32 cellular contexts compared by ENCODE assay signal in the genomic region with DNA sequence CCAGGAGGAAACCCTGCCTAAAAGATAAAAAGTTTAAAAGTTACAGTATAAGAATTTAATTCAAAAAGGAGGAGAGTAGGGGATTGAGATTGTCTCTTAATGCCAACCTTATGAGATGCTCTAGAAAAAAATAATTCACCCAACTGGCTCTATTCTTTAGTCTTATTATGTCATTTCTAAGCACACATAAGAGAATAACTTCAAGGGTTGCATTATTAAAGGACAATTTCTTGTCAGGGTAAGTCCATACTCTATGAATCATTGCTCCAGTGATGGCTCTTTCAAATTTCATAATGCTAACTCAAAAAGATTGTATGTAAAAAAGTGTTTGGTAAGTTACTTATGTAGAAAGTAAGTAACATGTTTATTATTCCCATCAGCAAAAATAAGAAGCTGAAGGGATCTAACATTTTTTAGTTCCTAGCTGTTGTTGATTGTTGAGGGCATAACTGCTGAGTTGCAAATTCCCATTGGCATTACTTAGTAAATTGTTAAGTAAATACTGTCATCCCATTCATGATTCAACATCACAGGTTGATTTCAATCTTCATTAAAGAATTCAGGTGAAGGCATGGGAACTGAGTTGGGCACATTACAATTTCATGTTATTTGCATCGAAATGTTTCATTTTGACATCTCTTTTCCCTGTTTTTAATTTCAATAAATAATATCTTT. TPM values are rescaled to one million over a fixed set of nuclear protein-coding genes. Genes with fewer than 3 reads are reported as not detected.
"Had no signal": no experiment of that assay in that cellular context is flagged by ENCODE, and none has a peak within 500 bp of the region (broad histone marks: within the 10 kb centered on the region; RNA-seq: fewer than 3 reads in every experiment).

No MANE protein-coding gene starts in this region.

- H3K9me3 ChIP-seq: adrenal gland, heart left ventricle, ovary, tibial nerve, uterus had no signal

- ATAC-seq: activated CD4-positive, CD25-positive, alpha-beta regulatory T cell treated with anti-CD3 and anti-CD28 coated beads, Interleukin-2, amount 50 U/mL, for 24 hours; heart left ventricle; left colon; T-helper 17 cell had no signal

- H3K4me1 ChIP-seq: adrenal gland, uterus had no signal

- H3K36me3 Mint-ChIP-seq: activated naive CD8-positive, alpha-beta T cell treated with anti-CD3 and anti-CD28 coated beads for 36 hours; brain; immature natural killer cell; mesothelial cell of epicardium; naive B cell had no signal

- H3K27me3 ChIP-seq: adrenal gland, heart left ventricle, ovary, tibial nerve, uterus had no signal

- H3K27ac Mint-ChIP-seq: activated naive CD4-positive, alpha-beta T cell treated with anti-CD3 and anti-CD28 coated beads for 36 hours; activated naive CD8-positive, alpha-beta T cell treated with anti-CD3 and anti-CD28 coated beads for 36 hours; brain; endodermal cell; immature natural killer cell; mesothelial cell of epicardium; naive B cell; nephron progenitor cell; progenitor cell of endocrine pancreas; T-helper 17 cell had no signal

- H3K27ac ChIP-seq: adrenal gland, ovary, uterus, WERI-Rb-1 had no signal

- DNase-seq: activated CD4-positive, alpha-beta T cell treated with anti-CD3 and anti-CD28 coated beads for 48 hours; activated CD4-positive, alpha-beta T cell treated with anti-CD3 and anti-CD28 coated beads, Interleukin-2, amount 50 U/mL, for 48 hours; activated CD8-positive, alpha-beta memory T cell treated with anti-CD3 and anti-CD28 coated beads for 24 hours; activated effector memory CD4-positive, alpha-beta T cell treated with anti-CD3 and anti-CD28 coated beads, Interleukin-2, amount 50 U/mL, for 16 hours; activated naive CD4-positive, alpha-beta T cell treated with anti-CD3 and anti-CD28 coated beads for 36 hours; activated naive CD8-positive, alpha-beta T cell treated with anti-CD3 and anti-CD28 coated beads for 36 hours; aorta; cortex of kidney; endodermal cell; erythroblast; heart left ventricle; hypothalamus; immature natural killer cell; kidney; left colon; naive B cell; nephron progenitor cell; ovary; retina; stimulated activated CD4-positive, alpha-beta T cell treated with anti-CD3 and anti-CD28 coated beads, Interleukin-15, amount 100 ng/mL, for 24 hours; stimulated activated CD4-positive, alpha-beta T cell treated with anti-CD3 and anti-CD28 coated beads, Interleukin-2, amount 100 ng/mL, for 24 hours; stimulated activated naive CD4-positive, alpha-beta T cell; T-helper 17 cell; T1000; uterus; WERI-Rb-1 had no signal

- H3K4me1 Mint-ChIP-seq: activated naive CD8-positive, alpha-beta T cell treated with anti-CD3 and anti-CD28 coated beads for 36 hours; endodermal cell; immature natural killer cell; mesothelial cell of epicardium; naive B cell; nephron progenitor cell; T-helper 17 cell had no signal

- H3K9me3 Mint-ChIP-seq: activated naive CD4-positive, alpha-beta T cell treated with anti-CD3 and anti-CD28 coated beads for 36 hours; activated naive CD8-positive, alpha-beta T cell treated with anti-CD3 and anti-CD28 coated beads for 36 hours; brain; endodermal cell; immature natural killer cell; naive B cell; nephron progenitor cell had no signal

- H3K36me3 ChIP-seq: ovary, uterus, WERI-Rb-1 had no signal

- H3K4me3 ChIP-seq: adrenal gland, heart left ventricle, ovary, tibial nerve, uterus had no signal

- H3K4me3 Mint-ChIP-seq: activated naive CD4-positive, alpha-beta T cell treated with anti-CD3 and anti-CD28 coated beads for 36 hours; activated naive CD8-positive, alpha-beta T cell treated with anti-CD3 and anti-CD28 coated beads for 36 hours; brain; endodermal cell; immature natural killer cell; mesothelial cell of epicardium; naive B cell; nephron progenitor cell; T-helper 17 cell had no signal

- H3K27me3 Mint-ChIP-seq: activated naive CD8-positive, alpha-beta T cell treated with anti-CD3 and anti-CD28 coated beads for 36 hours; progenitor cell of endocrine pancreas had no signal

RNA-seq across cellular contexts. Expression of a gene that starts 28.6 kb away (rescaled TPM):
- total RNA-seq: activated naive CD4-positive, alpha-beta T cell treated with anti-CD3 and anti-CD28 coated beads for 36 hours; activated naive CD8-positive, alpha-beta T cell treated with anti-CD3 and anti-CD28 coated beads for 36 hours had no signal
